ENCODE assay signal across 1 cellular context in genomic region chr15:68340711-68341671, GRCh38.
TF ChIP-seq lines count a peak whose summit lies in the region.

No MANE protein-coding gene starts in this region.

TF ChIP-seq in WTC11, 78 proteins besides CTCF, POLR2A, EP300 and RAD21 (continued from another document):
- TF ChIP-seq ATF6 (CRISPR knock-in tag; IDR thresholded peaks at IDR 0.05) (no peak), GRHL2 (CRISPR knock-in tag; IDR thresholded peaks at IDR 0.05; ENCODE audit: insufficient replicate concordance, severe bottlenecking) (no peak), ZNF232 (CRISPR knock-in tag; IDR thresholded peaks at IDR 0.05) (no peak), E2F5 (CRISPR knock-in tag; IDR thresholded peaks at IDR 0.05) (no peak), MLX (CRISPR knock-in tag; IDR thresholded peaks at IDR 0.05) (no peak), CDX4 (CRISPR knock-in tag; IDR thresholded peaks at IDR 0.05; ENCODE audit: borderline replicate concordance) (no peak), MYBL2 (CRISPR knock-in tag; IDR thresholded peaks at IDR 0.05) (no peak), CBFB (CRISPR knock-in tag; IDR thresholded peaks at IDR 0.05; ENCODE audit: low read depth) (no peak)
TF ChIP-seq in WTC11: peak in this region for 0.
